Comparison of ENCODE assay signal across 12 cellular contexts in genomic region chr6:148192310-148192709, GRCh38.
A peak's percentile ranks its signal among the peaks of the same experiment; 100 is the strongest.
DNase-seq lines count a peak whose midpoint lies in the region; ATAC-seq and TF ChIP-seq lines count a peak whose summit lies in the region.
"Had no signal": no experiment of that assay in that cellular context is flagged by ENCODE, and none has a peak within 500 bp of the region (broad histone marks: within the 10 kb centered on the region; RNA-seq: fewer than 3 reads in every experiment).

No MANE protein-coding gene starts in this region.

- no peaks in the 10 kb centered on the region for H3K27me3 ChIP-seq in skeletal muscle satellite cell (ENCODE audit: control insufficient read depth, insufficient read depth, low read length)

- H3K9me3 ChIP-seq in skeletal muscle satellite cell (replicated peaks; ENCODE audit: low read length): no peaks in the 10 kb centered on the region

- TF ChIP-seq CTCF in RWPE1 (conservative IDR thresholded peaks at IDR 0.05; ENCODE audit: low read depth): no peak
- TF ChIP-seq CTCF in fibroblast of villous mesenchyme (IDR thresholded peaks at IDR 0.05; ENCODE audit: insufficient read depth, low read depth, low read length): no peak

- DNase-seq in Daoy (ENCODE audit: low read depth) (peak; percentile 93), RWPE1 (ENCODE audit: low spot score) (peak; percentile 48), fibroblast of villous mesenchyme (ENCODE audit: low read depth) (peak; percentile 74), NCI-H69 (lab: John Stamatoyannopoulos, UW) (no peak), posterior cingulate gyrus (no peak)
- DNase-seq: activated CD4-positive, alpha-beta T cell treated with anti-CD3 and anti-CD28 coated beads, Interleukin-2, amount 10 ng/mL, durations not matched to agents 7 days and 5 days; activated naive CD4-positive, alpha-beta T cell treated with anti-CD3 and anti-CD28 coated beads, Interleukin-2, amount 10 ng/mL, durations not matched to agents 7 days and 5 days; effector CD4-positive, alpha-beta T cell; GOT3 had no signal

- H3K27ac ChIP-seq in RWPE1: peak overlapping the region; percentile 88; the same call in 1 of the 2 replicates

- no peak overlapping the region for H3K4me3 ChIP-seq in fibroblast of villous mesenchyme (ENCODE audit: low read depth, low read length)
- H3K4me3 ChIP-seq in skeletal muscle satellite cell (ENCODE audit: low read length): peak overlapping the region; percentile 54

- H3K36me3 ChIP-seq in skeletal muscle satellite cell (ENCODE audit: insufficient read depth, low read length): no peaks in the 10 kb centered on the region

- intact Hi-C loops in posterior cingulate gyrus (cut with DNase I): no loop called here

- POLR2A ChIA-PET in RWPE1 (lab: Yijun Ruan, JAX; ENCODE audit: low non-redundant PET): no interaction called here

- peak overlapping the region; percentile 76 for H3K9ac ChIP-seq in skeletal muscle satellite cell (ENCODE audit: low read depth, low read length)

- CTCF ChIA-PET in RWPE1 (lab: Yijun Ruan, JAX): interaction anchor here (0.6 to 2.3 kb wide), 5 partner anchors 12 to 739 kb away, joined by 3 to 8 read pairs (median 3); no protein-coding TSS in a partner anchor

- ATAC-seq in GM21737 (IDR thresholded peaks at IDR 0.05; ENCODE audit: unreplicated experiment) (no peak), GM18519 (IDR thresholded peaks at IDR 0.05; ENCODE audit: low FRiP score, unreplicated experiment) (no peak)

- peak overlapping the region; percentile 82 for H3K4me2 ChIP-seq in skeletal muscle satellite cell (ENCODE audit: low read length)

- H3K4me1 ChIP-seq in skeletal muscle satellite cell (ENCODE audit: control insufficient read depth, insufficient read depth, low read length): peaks cover 35% of the 10 kb centered on the region

Comparison
In these comparisons a context has a peak if more than half of its experiments do, and no peak if none do; other contexts are left out.
1. DNase-seq: peak in Daoy (single experiment), RWPE1 (single experiment) and fibroblast of villous mesenchyme (single experiment); none in NCI-H69 (single experiment) and posterior cingulate gyrus (0 of 10).